12 cellular contexts compared by ENCODE assay signal in genomic region chr9:109639666-109640231, GRCh38.
A peak's percentile ranks its signal among the peaks of the same experiment; 100 is the strongest.
DNase-seq lines count a peak whose midpoint lies in the region; ATAC-seq and TF ChIP-seq lines count a peak whose summit lies in the region.
"Had no signal": no experiment of that assay in that cellular context is flagged by ENCODE, and none has a peak within 500 bp of the region (broad histone marks: within the 10 kb centered on the region; RNA-seq: fewer than 3 reads in every experiment).

No MANE protein-coding gene starts in this region.

- no peak for TF ChIP-seq CTCF in heart left ventricle (IDR thresholded peaks at IDR 0.05)
- no peak for TF ChIP-seq CTCF in lower lobe of right lung (IDR thresholded peaks at IDR 0.05)
- TF ChIP-seq CTCF in upper lobe of right lung (IDR thresholded peaks at IDR 0.05) = no peak

- H3K27ac ChIP-seq in heart left ventricle = peak overlapping the region in 6 of 12 donors; percentile 8 to 69 (median 48)
- H3K27ac ChIP-seq in cingulate gyrus (ENCODE audit: low read depth, low read length) = peak overlapping the region; percentile 86
- H3K27ac ChIP-seq in lower lobe of right lung = no peak overlapping the region
- H3K27ac ChIP-seq in upper lobe of right lung = no peak overlapping the region
- H3K27ac ChIP-seq: epithelial cell of prostate had no signal

- H3K36me3 ChIP-seq in heart left ventricle = no peaks in the 10 kb centered on the region
- H3K36me3 ChIP-seq in lower lobe of right lung = no peaks in the 10 kb centered on the region
- H3K36me3 ChIP-seq in upper lobe of right lung = no peaks in the 10 kb centered on the region

- H3K27me3 ChIP-seq in heart left ventricle (peaks cover 0 to 41% (median 4%) of the 10 kb centered on the region in 9 donors), lower lobe of right lung (ENCODE audit: low read depth) (peaks cover 27% of the 10 kb centered on the region), upper lobe of right lung (peaks cover 47% of the 10 kb centered on the region)

- DNase-seq in heart left ventricle (no peak), cardiac septum (ENCODE audit: low spot score) (no peak), lower lobe of right lung (no peak), upper lobe of right lung (no peak), left colon (no peak)
- no peak for DNase-seq in stimulated activated CD4-positive, alpha-beta T cell treated with anti-CD3 and anti-CD28 coated beads, Interleukin-4, amount 100 ng/mL, for 1 hour
- DNase-seq: activated effector memory CD4-positive, alpha-beta T cell treated with anti-CD3 and anti-CD28 coated beads, Interleukin-2, amount 50 U/mL, for 16 hours; CD4-positive, alpha-beta memory T cell; T-helper 9 cell had no signal

- 2 to 8% (median 5%) methylated on average over 17 of the region's 17 CpGs for WGBS in heart left ventricle, 4 donors

- intact Hi-C loops in heart left ventricle (cut with DNase I) = loop anchor here in 1 of 10 donors (5.0 kb wide), 1 partner anchor 62 kb away; no protein-coding TSS in a partner anchor
- intact Hi-C loops in cardiac septum (cut with DNase I) = loop anchor here (5.0 kb wide), 2 partner anchors 47 to 253 kb away; no protein-coding TSS in a partner anchor
- intact Hi-C loops in lower lobe of right lung (cut with DNase I) = no loop called here
- intact Hi-C loops in upper lobe of right lung (cut with DNase I) = no loop called here
- intact Hi-C loops in left colon (cut with DNase I, micrococcal nuclease) = no loop called here

- no peak for TF ChIP-seq POLR2A in heart left ventricle (IDR thresholded peaks at IDR 0.05)

- peaks cover 0 to 22% (median 4%) of the 10 kb centered on the region in 12 donors for H3K4me1 ChIP-seq in heart left ventricle
- peaks cover 8% of the 10 kb centered on the region for H3K4me1 ChIP-seq in lower lobe of right lung
- H3K4me1 ChIP-seq in upper lobe of right lung = peaks cover 12% of the 10 kb centered on the region

- peaks cover 0 to 6% (median 0%) of the 10 kb centered on the region in 12 donors for H3K9me3 ChIP-seq in heart left ventricle
- H3K9me3 ChIP-seq in lower lobe of right lung = no peaks in the 10 kb centered on the region
- no peaks in the 10 kb centered on the region for H3K9me3 ChIP-seq in upper lobe of right lung

- H3K4me3 ChIP-seq in heart left ventricle = peak overlapping the region; percentile 18 to 73 (median 59)
- peak overlapping the region; percentile 46 for H3K4me3 ChIP-seq in lower lobe of right lung
- peak overlapping the region; percentile 40 for H3K4me3 ChIP-seq in upper lobe of right lung

- ATAC-seq in heart left ventricle = peak in 2 of 4 donors; percentile 21 to 44
- peak in 1 of 2 donors; percentile 56 for ATAC-seq in lower lobe of right lung
- ATAC-seq in upper lobe of right lung = no peak
- ATAC-seq in left colon = no peak
- no peak for ATAC-seq in GM18868 (IDR thresholded peaks at IDR 0.05; ENCODE audit: unreplicated experiment)
